Comparison of ENCODE assay signal across 8 cellular contexts in the genomic region with DNA sequence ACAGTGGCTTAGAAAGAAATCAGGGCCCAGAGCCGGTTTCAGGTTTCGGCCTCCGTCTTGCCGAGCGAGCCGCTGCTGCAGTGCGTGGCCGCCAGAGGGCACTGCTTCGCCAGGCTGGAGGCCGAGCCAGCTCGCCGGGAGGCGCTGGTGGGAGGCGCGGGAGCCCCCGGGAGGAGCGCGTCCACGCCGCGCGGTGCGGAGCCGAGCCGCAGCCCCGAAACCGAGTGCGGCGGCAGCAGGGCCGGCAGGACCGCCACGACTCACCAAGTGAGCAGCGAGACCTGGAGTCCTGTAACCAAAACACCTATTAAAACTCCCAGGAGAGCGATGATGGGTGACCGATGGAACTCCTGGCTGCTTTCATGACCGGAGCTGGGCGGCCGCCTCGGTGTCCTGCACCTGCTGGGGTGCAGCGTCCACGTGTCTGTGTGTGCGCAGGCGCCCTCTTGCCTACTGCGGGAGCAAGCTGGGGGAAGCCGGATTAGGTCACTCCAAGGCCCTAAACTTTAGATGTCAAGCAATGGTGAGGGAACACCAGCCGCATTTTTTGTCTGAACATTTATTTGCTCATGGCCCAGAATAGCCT.
DNase-seq lines count a peak whose midpoint lies in the region; ATAC-seq and TF ChIP-seq lines count a peak whose summit lies in the region.

No MANE protein-coding gene starts in this region.

- no peak overlapping the region for H3K27ac ChIP-seq in A673 (ENCODE audit: low read depth, low read length, poor library complexity, severe bottlenecking)

- peak; percentile 76 for DNase-seq in A673 (ENCODE audit: low spot score)
- DNase-seq in NCI-H526 treated with DMSO at 0.1 percent for 48 hours (lab: John Stamatoyannopoulos, UW) = peak; percentile 54
- peak; percentile 44 to 50 (median 49) for DNase-seq in activated CD8-positive, alpha-beta memory T cell treated with anti-CD3 and anti-CD28 coated beads for 48 hours (ENCODE audit: low read depth in 2 of 3, low spot score in 2 of 3)
- DNase-seq in mesothelial cell of epicardium (ENCODE audit: low spot score in 2 of 2, unreplicated experiment in 2 of 2) = peak; percentile 77 to 91
- peak; percentile 19 to 40 for DNase-seq in stimulated activated CD8-positive, alpha-beta memory T cell treated with anti-CD3 and anti-CD28 coated beads, Interleukin-15, amount 100 ng/mL, for 4 hours (ENCODE audit: low read depth in 2 of 2)

- H3K36me3 Mint-ChIP-seq in mesothelial cell of epicardium = no peaks in the 10 kb centered on the region

- no peaks in the 10 kb centered on the region for H3K9me3 ChIP-seq in A673 (ENCODE audit: low read depth, low read length, poor library complexity, severe bottlenecking)
- no peaks in the 10 kb centered on the region for H3K9me3 ChIP-seq in endocrine pancreas (ENCODE audit: control insufficient read depth, low read length)

- TF ChIP-seq CTCF in A673 (conservative IDR thresholded peaks at IDR 0.05; ENCODE audit: low read depth, low read length) (peak; percentile 93), mesothelial cell of epicardium (IDR thresholded peaks at IDR 0.05; ENCODE audit: unreplicated experiment) (peak; percentile 94)

- no peaks in the 10 kb centered on the region for H3K4me1 ChIP-seq in A673 (ENCODE audit: insufficient read depth, low read length, poor library complexity, severe bottlenecking)
- no peaks in the 10 kb centered on the region for H3K4me1 ChIP-seq in endocrine pancreas (ENCODE audit: control insufficient read depth, insufficient read depth, low read length)

- no peak overlapping the region for H3K27ac Mint-ChIP-seq in mesothelial cell of epicardium

- H3K4me1 Mint-ChIP-seq in mesothelial cell of epicardium = no peaks in the 10 kb centered on the region

- intact Hi-C loops in A673 (cut with micrococcal nuclease; ENCODE audit: unreplicated experiment) = loop anchor here (1.0 kb wide), 1 partner anchor 388 kb away; no protein-coding TSS in a partner anchor

- POLR2A ChIA-PET in A673 (lab: Charles Lee; ENCODE audit: low non-redundant PET) = no interaction called here

- no TSS peak for BruUV-seq in A673 (replicated peaks; lab: Mats Ljungman, UMichigan)

- peak overlapping the region; percentile 44 for H3K9ac ChIP-seq in endocrine pancreas (ENCODE audit: control insufficient read depth, insufficient read depth, low read length)

- H3K4me3 ChIP-seq in A673 (ENCODE audit: low read depth, low read length, poor library complexity, severe bottlenecking) = peak overlapping the region; percentile 46
- H3K4me3 ChIP-seq in endocrine pancreas (ENCODE audit: control insufficient read depth, insufficient read depth, low read length) = no peak overlapping the region

- H3K27me3 Mint-ChIP-seq in mesothelial cell of epicardium (ENCODE audit: low read depth) = peaks cover 22% of the 10 kb centered on the region

- CTCF ChIA-PET in A673 (lab: Charles Lee) = interaction anchor here (0.5 to 1.0 kb wide), 4 partner anchors 382 to 1243 kb away, joined by 3 to 4 read pairs (median 4); no protein-coding TSS in a partner anchor

- H3K9me3 Mint-ChIP-seq in mesothelial cell of epicardium = peaks cover 7% of the 10 kb centered on the region

- H3K36me3 ChIP-seq in A673 (ENCODE audit: insufficient read depth, low read length, poor library complexity, severe bottlenecking) = no peaks in the 10 kb centered on the region
- no peaks in the 10 kb centered on the region for H3K36me3 ChIP-seq in endocrine pancreas (ENCODE audit: control insufficient read depth, insufficient read depth, low read length)

- peak overlapping the region; percentile 53 for H3K4me3 Mint-ChIP-seq in mesothelial cell of epicardium

- ATAC-seq in GM18517 (IDR thresholded peaks at IDR 0.05; ENCODE audit: unreplicated experiment) = peak; percentile 62
- ATAC-seq in HG03159 (IDR thresholded peaks at IDR 0.05; ENCODE audit: unreplicated experiment) = peak; percentile 87

- H3K27me3 ChIP-seq in A673 (replicated peaks; ENCODE audit: insufficient read depth, low read depth, low read length, poor library complexity) = no peaks in the 10 kb centered on the region
- no peaks in the 10 kb centered on the region for H3K27me3 ChIP-seq in endocrine pancreas (ENCODE audit: control insufficient read depth, insufficient read depth, low read length)

Comparison
In these comparisons a context has a peak if more than half of its experiments do, and no peak if none do; other contexts are left out.
1. DNase-seq: peak in every context shown above with its lines; median percentile 84 in mesothelial cell of epicardium; 76 in A673; 54 in NCI-H526 treated with DMSO at 0.1 percent for 48 hours; 49 in activated CD8-positive, alpha-beta memory T cell treated with anti-CD3 and anti-CD28 coated beads for 48 hours; 30 in stimulated activated CD8-positive, alpha-beta memory T cell treated with anti-CD3 and anti-CD28 coated beads, Interleukin-15, amount 100 ng/mL, for 4 hours.